ENCODE assay signal across 23 cellular contexts in the genomic region with DNA sequence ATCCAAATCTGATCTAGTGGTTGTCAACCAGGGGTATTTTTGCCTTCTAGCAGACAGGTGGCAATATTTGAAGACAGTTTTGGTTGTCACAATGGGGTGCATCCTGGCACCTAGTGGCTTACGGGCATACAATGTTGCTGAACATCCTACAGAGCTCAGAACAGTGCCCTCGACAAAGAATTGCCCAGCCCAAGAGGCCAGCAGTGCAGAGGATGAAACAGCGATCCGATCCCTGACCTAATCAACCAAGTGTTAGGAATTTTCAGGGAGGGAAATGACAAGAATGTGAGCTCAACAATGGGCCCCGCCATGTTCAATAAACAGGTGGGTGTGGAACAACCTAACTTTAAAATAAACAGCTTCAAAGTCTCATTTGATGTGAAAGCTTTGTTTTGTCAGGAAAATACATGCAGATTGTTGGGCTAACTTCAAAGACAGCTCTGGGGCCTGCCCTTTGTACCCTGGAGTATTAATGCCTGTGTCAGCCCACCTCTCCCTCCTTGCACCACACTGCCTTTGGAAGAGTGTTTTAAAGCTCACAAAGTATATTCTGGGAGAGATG. TPM values are rescaled to one million over a fixed set of nuclear protein-coding genes. Genes with fewer than 3 reads are reported as not detected.
"Had no signal": no experiment of that assay in that cellular context is flagged by ENCODE, and none has a peak within 500 bp of the region (broad histone marks: within the 10 kb centered on the region; RNA-seq: fewer than 3 reads in every experiment).

No MANE protein-coding gene starts in this region.

- H3K36me3 ChIP-seq: brain microvascular endothelial cell, esophagus squamous epithelium, tibial nerve, uterus, WERI-Rb-1 had no signal

- H3K36me3 Mint-ChIP-seq: activated naive CD8-positive, alpha-beta T cell treated with anti-CD3 and anti-CD28 coated beads, Interleukin-2, amount 10 ng/mL, durations not matched to agents 7 days and 5 days; immature natural killer cell; stimulated activated effector memory CD8-positive, alpha-beta T cell treated with anti-CD3 and anti-CD28 coated beads, Interleukin-12 subunit alpha, Interleukin-12 subunit beta, amount 100 ng/mL, for 72 hours had no signal

- H3K9me3 Mint-ChIP-seq: activated naive CD8-positive, alpha-beta T cell treated with anti-CD3 and anti-CD28 coated beads, Interleukin-2, amount 10 ng/mL, durations not matched to agents 7 days and 5 days; central memory CD8-positive, alpha-beta T cell; immature natural killer cell; nephron progenitor cell; stimulated activated effector memory CD8-positive, alpha-beta T cell treated with anti-CD3 and anti-CD28 coated beads, Interleukin-12 subunit alpha, Interleukin-12 subunit beta, amount 100 ng/mL, for 72 hours had no signal

- H3K4me1 Mint-ChIP-seq: activated naive CD8-positive, alpha-beta T cell treated with anti-CD3 and anti-CD28 coated beads, Interleukin-2, amount 10 ng/mL, durations not matched to agents 7 days and 5 days; central memory CD8-positive, alpha-beta T cell; immature natural killer cell; stimulated activated effector memory CD8-positive, alpha-beta T cell treated with anti-CD3 and anti-CD28 coated beads, Interleukin-12 subunit alpha, Interleukin-12 subunit beta, amount 100 ng/mL, for 72 hours; T-helper 17 cell had no signal

- DNase-seq: activated CD4-positive, alpha-beta T cell treated with anti-CD3 and anti-CD28 coated beads for 48 hours; activated gamma-delta T cell treated with Interleukin-2 at 50 U/mL for 16 hours; activated naive CD8-positive, alpha-beta T cell treated with anti-CD3 and anti-CD28 coated beads, Interleukin-2, amount 10 ng/mL, durations not matched to agents 7 days and 5 days; anterior cingulate cortex; brain microvascular endothelial cell; effector CD4-positive, alpha-beta T cell; esophagus squamous epithelium; glutamatergic neuron; immature natural killer cell; nephron progenitor cell; stimulated activated CD4-positive, alpha-beta T cell treated with anti-CD3 and anti-CD28 coated beads, Interleukin-2, amount 100 ng/mL, for 24 hours; T-helper 17 cell; uterus; WERI-Rb-1 had no signal

- H3K27ac Mint-ChIP-seq: activated naive CD8-positive, alpha-beta T cell treated with anti-CD3 and anti-CD28 coated beads, Interleukin-2, amount 10 ng/mL, durations not matched to agents 7 days and 5 days; immature natural killer cell; nephron progenitor cell; stimulated activated effector memory CD8-positive, alpha-beta T cell treated with anti-CD3 and anti-CD28 coated beads, Interleukin-12 subunit alpha, Interleukin-12 subunit beta, amount 100 ng/mL, for 72 hours; T-helper 17 cell had no signal

- H3K9me3 ChIP-seq: esophagus squamous epithelium, tibial nerve, uterus had no signal

- H3K4me3 ChIP-seq: coronary artery, esophagus squamous epithelium, tibial nerve, uterus had no signal

- H3K27me3 ChIP-seq: brain microvascular endothelial cell, esophagus squamous epithelium, tibial nerve, uterus had no signal

- H3K4me3 Mint-ChIP-seq: activated naive CD8-positive, alpha-beta T cell treated with anti-CD3 and anti-CD28 coated beads, Interleukin-2, amount 10 ng/mL, durations not matched to agents 7 days and 5 days; central memory CD8-positive, alpha-beta T cell; immature natural killer cell; nephron progenitor cell; stimulated activated effector memory CD8-positive, alpha-beta T cell treated with anti-CD3 and anti-CD28 coated beads, Interleukin-12 subunit alpha, Interleukin-12 subunit beta, amount 100 ng/mL, for 72 hours; T-helper 17 cell had no signal

- H3K27ac ChIP-seq: brain microvascular endothelial cell, coronary artery, esophagus squamous epithelium, tibial nerve, uterus, WERI-Rb-1 had no signal

- H3K4me1 ChIP-seq: esophagus squamous epithelium, tibial nerve, uterus had no signal

- ATAC-seq: stimulated activated effector memory CD8-positive, alpha-beta T cell treated with anti-CD3 and anti-CD28 coated beads, Interleukin-12 subunit alpha, Interleukin-12 subunit beta, amount 100 ng/mL, for 72 hours; T-helper 17 cell had no signal

RNA-seq across cellular contexts. Expression of gene SCYGR5, which starts 22.5 kb away (rescaled TPM):
- total RNA-seq: activated naive CD8-positive, alpha-beta T cell treated with anti-CD3 and anti-CD28 coated beads, Interleukin-2, amount 10 ng/mL, durations not matched to agents 7 days and 5 days; endothelial cell of umbilical vein; esophagus squamous epithelium; fibroblast of villous mesenchyme; lower leg skin; osteocyte; pulmonary artery endothelial cell; T-helper 17 cell; tibial nerve; uterus had no signal
- polyA plus RNA-seq: endothelial cell of umbilical vein, immature natural killer cell had no signal

RNA-seq across cellular contexts. Expression of gene SCYGR4, which starts 26.8 kb away (rescaled TPM):
- total RNA-seq: activated naive CD8-positive, alpha-beta T cell treated with anti-CD3 and anti-CD28 coated beads, Interleukin-2, amount 10 ng/mL, durations not matched to agents 7 days and 5 days; endothelial cell of umbilical vein; esophagus squamous epithelium; fibroblast of villous mesenchyme; osteocyte; pulmonary artery endothelial cell; tibial nerve; uterus had no signal
- polyA plus RNA-seq: endothelial cell of umbilical vein, immature natural killer cell had no signal

RNA-seq across cellular contexts. Expression of gene SCYGR3, which starts 29.4 kb away (rescaled TPM):
- total RNA-seq: activated naive CD8-positive, alpha-beta T cell treated with anti-CD3 and anti-CD28 coated beads, Interleukin-2, amount 10 ng/mL, durations not matched to agents 7 days and 5 days; endothelial cell of umbilical vein; esophagus squamous epithelium; fibroblast of villous mesenchyme; osteocyte; pulmonary artery endothelial cell; T-helper 17 cell; tibial nerve; uterus had no signal
- polyA plus RNA-seq: endothelial cell of umbilical vein, immature natural killer cell had no signal

RNA-seq across cellular contexts. Expression of gene SCYGR2, which starts 45.4 kb away (rescaled TPM):
- total RNA-seq: activated naive CD8-positive, alpha-beta T cell treated with anti-CD3 and anti-CD28 coated beads, Interleukin-2, amount 10 ng/mL, durations not matched to agents 7 days and 5 days; endothelial cell of umbilical vein; esophagus squamous epithelium; fibroblast of villous mesenchyme; osteocyte; pulmonary artery endothelial cell; T-helper 17 cell; tibial nerve; uterus had no signal
- polyA plus RNA-seq: endothelial cell of umbilical vein, immature natural killer cell had no signal
